Comparison of ENCODE assay signal across 25 cellular contexts in the genomic region with DNA sequence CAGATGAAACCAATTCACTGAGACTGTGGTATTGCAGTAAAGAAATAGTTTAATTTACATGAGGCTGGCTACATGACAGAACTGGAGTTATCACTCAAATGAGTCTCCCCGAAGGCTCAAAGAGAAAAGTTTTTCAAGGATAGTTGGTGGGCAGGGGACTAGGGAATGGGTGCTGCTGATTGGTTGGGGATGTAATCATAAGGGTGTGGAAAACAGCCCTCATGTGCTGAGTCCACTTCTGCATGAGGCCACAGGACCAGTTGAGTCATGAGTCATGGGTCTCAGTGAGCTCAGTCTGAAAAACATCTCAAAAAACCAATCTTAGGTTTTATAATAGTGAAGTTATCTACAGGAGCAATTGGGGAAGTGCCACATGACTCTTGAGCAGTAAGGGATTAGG.
"Had no signal": no experiment of that assay in that cellular context is flagged by ENCODE, and none has a peak within 500 bp of the region (broad histone marks: within the 10 kb centered on the region; RNA-seq: fewer than 3 reads in every experiment).

No MANE protein-coding gene starts in this region.

- H3K27ac ChIP-seq: adrenal gland, cardiac muscle cell, foreskin keratinocyte, hepatocyte, left ventricle myocardium inferior, ovary, suprapubic skin, tibial nerve had no signal

- H3K27me3 ChIP-seq: adrenal gland, cardiac muscle cell, foreskin keratinocyte, hepatocyte, ovary, suprapubic skin, tibial nerve had no signal

- DNase-seq: activated CD4-positive, alpha-beta T cell treated with anti-CD3 and anti-CD28 coated beads for 4 hours; activated CD4-positive, alpha-beta T cell treated with anti-CD3 and anti-CD28 coated beads, Interleukin-2, amount 50 U/mL, for 48 hours; activated CD4-positive, CD25-positive, alpha-beta regulatory T cell; activated CD8-positive, alpha-beta memory T cell treated with anti-CD3 and anti-CD28 coated beads, Interleukin-2, amount 50 U/mL, for 48 hours; activated naive CD4-positive, alpha-beta T cell; activated T-cell treated with anti-CD3 and anti-CD28 coated beads, Interleukin-2, amount 50 U/mL, for 4 hours; adrenal gland; foreskin keratinocyte; glutamatergic neuron; immature natural killer cell; kidney glomerular epithelial cell; left ventricle myocardium inferior; ovary; right cardiac atrium; stimulated activated CD4-positive, alpha-beta T cell treated with anti-CD3 and anti-CD28 coated beads, Interleukin-12 subunit alpha, Interleukin-12 subunit beta, amount 100 ng/mL, for 4 hours; stimulated activated naive CD8-positive, alpha-beta T cell treated with anti-CD3 and anti-CD28 coated beads, Interleukin-15, amount 100 ng/mL, for 72 hours; SW 1271; T-helper 17 cell had no signal

- H3K4me2 ChIP-seq: hepatocyte had no signal

- H2AFZ ChIP-seq: hepatocyte had no signal

- H3K79me2 ChIP-seq: hepatocyte had no signal

- H3K4me3 ChIP-seq: adrenal gland, cardiac muscle cell, hepatocyte, left ventricle myocardium inferior, ovary, suprapubic skin, tibial nerve had no signal

- ATAC-seq: activated T-cell treated with anti-CD3 and anti-CD28 coated beads, Interleukin-2, amount 50 U/mL, for 4 hours; esophagus mucosa; foreskin keratinocyte; natural killer cell treated with Interleukin-12 subunit alpha and Interleukin-12 subunit beta and Interleukin-15 and Interleukin-18, amount 100 ng/mL, for 72 hours; right cardiac atrium; stimulated activated effector memory CD8-positive, alpha-beta T cell treated with anti-CD3 and anti-CD28 coated beads, Interleukin-12 subunit alpha, Interleukin-12 subunit beta, amount 100 ng/mL, for 72 hours; stimulated activated naive CD8-positive, alpha-beta T cell treated with anti-CD3 and anti-CD28 coated beads, Interleukin-15, amount 100 ng/mL, for 72 hours; T-helper 17 cell had no signal

- H3K36me3 ChIP-seq: adrenal gland, cardiac muscle cell, left ventricle myocardium inferior, ovary, suprapubic skin, tibial nerve had no signal

- H3K4me1 ChIP-seq: adrenal gland, foreskin keratinocyte, left ventricle myocardium inferior, suprapubic skin, tibial nerve had no signal
